8 cellular contexts compared by ENCODE assay signal in genomic region chr5:134177197-134178171, GRCh38. TPM values are rescaled to one million over a fixed set of nuclear protein-coding genes. Genes with fewer than 3 reads are reported as not detected.
A peak's percentile ranks its signal among the peaks of the same experiment; 100 is the strongest.
DNase-seq lines count a peak whose midpoint lies in the region; ATAC-seq and TF ChIP-seq lines count a peak whose summit lies in the region.

No MANE protein-coding gene starts in this region.

- H3K36me3 ChIP-seq in mucosa of descending colon (ENCODE audit: low read depth) = no peaks in the 10 kb centered on the region

- DNase-seq in DMS 273 treated with DMSO at 0.1 percent for 48 hours (lab: John Stamatoyannopoulos, UW) = peak; percentile 61
- DNase-seq in NB4 (ENCODE audit: low read depth) = no peak
- peak; percentile 22 for DNase-seq in T1000 (lab: John Stamatoyannopoulos, UW)
- peak; percentile 83 for DNase-seq in epithelial cell of esophagus (ENCODE audit: low read depth)
- DNase-seq in mucosa of descending colon = peak; percentile 85 to 90 (median 88)
- DNase-seq in ureter (ENCODE audit: low spot score) = peak; percentile 65

- no peak for TF ChIP-seq POLR2A in NB4 (IDR thresholded peaks at IDR 0.05; ENCODE audit: extremely low read depth, insufficient read length)

- ATAC-seq in GM21515 (IDR thresholded peaks at IDR 0.05; ENCODE audit: unreplicated experiment) (peak; percentile 22), mucosa of descending colon (peak; percentile 82), HG03460 (IDR thresholded peaks at IDR 0.05; ENCODE audit: unreplicated experiment) (no peak)

- H3K4me1 ChIP-seq in mucosa of descending colon (ENCODE audit: low read depth) = peaks cover 34% of the 10 kb centered on the region

- H3K4me3 ChIP-seq in NB4 (ENCODE audit: low read depth, low read length) (peak overlapping the region; percentile 97), epithelial cell of esophagus (ENCODE audit: low read length) (peak overlapping the region; percentile 84), mucosa of descending colon (peak overlapping the region; percentile 90)

- TF ChIP-seq CTCF in NB4 (IDR thresholded peaks at IDR 0.05; ENCODE audit: low read depth, low read length) (no peak), epithelial cell of esophagus (IDR thresholded peaks at IDR 0.05; ENCODE audit: insufficient read depth, low read depth, low read length, missing control alignments) (no peak), mucosa of descending colon (IDR thresholded peaks at IDR 0.05) (no peak)

- intact Hi-C loops in mucosa of descending colon (cut with DNase I, micrococcal nuclease) = no loop called here

- H3K9me3 ChIP-seq in mucosa of descending colon = no peaks in the 10 kb centered on the region

RNA-seq across cellular contexts. Expression of gene SKP1, which starts 0.7 kb away (rescaled TPM):
- total RNA-seq in mucosa of descending colon = 100 to 1,000 TPM; 241 to 316 (median 281) TPM
- total RNA-seq in ureter = 324 TPM

RNA-seq across cellular contexts. Expression of gene PPP2CA, which starts 48.4 kb away (rescaled TPM):
- total RNA-seq in mucosa of descending colon (100 to 1,000 TPM in 2 of 3 donors, 10 to 100 TPM in 1; 93.9 to 120 (median 115) TPM), ureter (110 TPM)
